In genomic region chr14:41374092-41374491, GRCh38 we compare ENCODE assay signal across 30 cellular contexts.
DNase-seq lines count a peak whose midpoint lies in the region; ATAC-seq, FAIRE-seq and TF ChIP-seq lines count a peak whose summit lies in the region.
"Had no signal": no experiment of that assay in that cellular context is flagged by ENCODE, and none has a peak within 500 bp of the region (broad histone marks: within the 10 kb centered on the region; RNA-seq: fewer than 3 reads in every experiment).

No MANE protein-coding gene starts in this region.

- no peak overlapping the region for H2AFZ ChIP-seq in HepG2 (ENCODE audit: low read length)
- peak overlapping the region; percentile 80 for H2AFZ ChIP-seq in SU-DHL-6 (ENCODE audit: low read depth, low read length, severe bottlenecking)

- H3K9me2 ChIP-seq in SU-DHL-6 (replicated peaks; ENCODE audit: insufficient read depth, low read length): no peaks in the 10 kb centered on the region

- no peak overlapping the region for H3K4me2 ChIP-seq in HepG2 (ENCODE audit: low read depth, low read length)
- no peak overlapping the region for H3K4me2 ChIP-seq in SU-DHL-6 (ENCODE audit: low read depth, low read length, poor library complexity, severe bottlenecking)
- H3K4me2 ChIP-seq: A549; BLaER1; BLaER1 treated with 17β-estradiol and CSF1 and Interleukin-3, amounts not matched to agents 10 nM and 100 nM had no signal

- 9% methylated on average over 4 of the region's 4 CpGs for WGBS in HepG2 (ENCODE audit: low lambda C conversion rate)
- WGBS in right lobe of liver (ENCODE audit: insufficient coverage, low coverage, low lambda C conversion rate, missing lambda C conversion rate): 54% methylated on average over 4 of the region's 4 CpGs

- no peaks in the 10 kb centered on the region for H3K36me3 ChIP-seq in HepG2 (replicated peaks in 1 of 2; ENCODE audit: control insufficient read depth in 1 of 2, insufficient read depth in 2 of 2, low read length in 2 of 2)
- no peaks in the 10 kb centered on the region for H3K36me3 ChIP-seq in right lobe of liver
- no peaks in the 10 kb centered on the region for H3K36me3 ChIP-seq in SU-DHL-6 (ENCODE audit: low read length)
- H3K36me3 ChIP-seq: BE2C; BLaER1; BLaER1 treated with 17β-estradiol and CSF1 and Interleukin-3, amounts not matched to agents 10 nM and 100 nM had no signal

- no peaks in the 10 kb centered on the region for H3F3A ChIP-seq in SU-DHL-6 (ENCODE audit: insufficient read depth)

- H3K4me1 ChIP-seq in HepG2 (ENCODE audit: insufficient read depth, low read length) (no peaks in the 10 kb centered on the region), right lobe of liver (no peaks in the 10 kb centered on the region)
- H3K4me1 ChIP-seq: A549, BE2C, BLaER1, Caco-2 had no signal

- H3K27ac ChIP-seq in HepG2 (ENCODE audit: extremely low read length, insufficient read depth, low read length) (no peak overlapping the region), right lobe of liver (no peak overlapping the region), SU-DHL-6 (ENCODE audit: low read depth, low read length) (no peak overlapping the region)
- H3K27ac ChIP-seq: 22Rv1; A549; BLaER1; BLaER1 treated with 17β-estradiol and CSF1 and Interleukin-3, amounts not matched to agents 10 nM and 100 nM; C4-2B had no signal

- TF ChIP-seq RAD21 in HepG2 (CRISPR knock-in tag; IDR thresholded peaks at IDR 0.05): no peak

- TF ChIP-seq EP300 in HepG2 (IDR thresholded peaks at IDR 0.05; ENCODE audit: low read depth in 2 of 2, low read length in 2 of 2) (no peak), HepG2 (CRISPR knock-in tag; IDR thresholded peaks at IDR 0.05; ENCODE audit: borderline replicate concordance) (no peak)

- ATAC-seq in HepG2: no peak
- ATAC-seq in right lobe of liver: no peak
- ATAC-seq: A549; CD8-positive, alpha-beta T cell had no signal

- H3K27me3 ChIP-seq in HepG2 (ENCODE audit: control insufficient read depth in 1 of 2, insufficient read depth in 2 of 2, low read length in 2 of 2): no peaks in the 10 kb centered on the region
- no peaks in the 10 kb centered on the region for H3K27me3 ChIP-seq in right lobe of liver
- H3K27me3 ChIP-seq in SU-DHL-6 (ENCODE audit: low read length): no peaks in the 10 kb centered on the region
- H3K27me3 ChIP-seq: BE2C; BLaER1; BLaER1 treated with 17β-estradiol and CSF1 and Interleukin-3, amounts not matched to agents 10 nM and 100 nM had no signal

- H3K9me3 ChIP-seq in HepG2 (ENCODE audit: low read length): peaks cover 53% of the 10 kb centered on the region
- no peaks in the 10 kb centered on the region for H3K9me3 ChIP-seq in right lobe of liver
- no peaks in the 10 kb centered on the region for H3K9me3 ChIP-seq in SU-DHL-6 (ENCODE audit: insufficient read depth, low read length)
- H3K9me3 ChIP-seq: A549; BE2C; BLaER1; BLaER1 treated with 17β-estradiol and CSF1 and Interleukin-3, amounts not matched to agents 10 nM and 100 nM; Caco-2 had no signal

- BruUV-seq in HepG2 (replicated peaks; lab: Mats Ljungman, UMichigan): no TSS peak

- in situ Hi-C loops in HepG2 (cut with HindIII; ENCODE audit: extremely low pct_ligation_motif_present, low pct_unique_long_range_greater_than_20kb): no loop called here

- CTCF ChIA-PET in HepG2 (lab: Yijun Ruan, JAX; ENCODE audit: low intra/inter-chr PET ratio, low total read pairs): no interaction called here

- no peaks in the 10 kb centered on the region for H4K20me1 ChIP-seq in HepG2 (ENCODE audit: insufficient read depth, low read length)
- no peaks in the 10 kb centered on the region for H4K20me1 ChIP-seq in SU-DHL-6 (ENCODE audit: low read depth, low read length)
- H4K20me1 ChIP-seq: BLaER1; BLaER1 treated with 17β-estradiol and CSF1 and Interleukin-3, amounts not matched to agents 10 nM and 100 nM had no signal

- POLR2A ChIA-PET in HepG2 (lab: Yijun Ruan, JAX): no interaction called here

- DNase-seq in HepG2 (ENCODE audit: low spot score): no peak
- no peak for DNase-seq in right lobe of liver
- no peak for DNase-seq in DMS153 treated with DMSO at 0.1 percent for 48 hours (lab: John Stamatoyannopoulos, UW; ENCODE audit: unreplicated experiment)
- DNase-seq: 8988T; ACHN; AML-193; BE2C; C1 segment of cervical spinal cord; Caco-2; Calu3; CD4-positive, alpha-beta memory T cell; CD4-positive, alpha-beta T cell; CD4-positive, CD25-positive, alpha-beta regulatory T cell; CD8-positive, alpha-beta memory T cell; CD8-positive, alpha-beta T cell; COR-L47; DMS 273 treated with DMSO at 0.1 percent for 48 hours; DMS153; DMS53; DMS79; DMS79 treated with DMSO at 0.1 percent for 48 hours; DND-41; EL had no signal

- H3K4me3 ChIP-seq in HepG2 (replicated peaks in 1 of 3; ENCODE audit: insufficient read depth in 1 of 3, low read depth in 2 of 3, low read length in 3 of 3) (no peak overlapping the region), right lobe of liver (no peak overlapping the region), SU-DHL-6 (ENCODE audit: insufficient read depth, low read length, poor library complexity, severe bottlenecking) (no peak overlapping the region)
- H3K4me3 ChIP-seq: A549; BLaER1; BLaER1 treated with 17β-estradiol and CSF1 and Interleukin-3, amounts not matched to agents 10 nM and 100 nM had no signal

- H3K9ac ChIP-seq in HepG2 (ENCODE audit: insufficient read depth, low read depth, low read length) (no peak overlapping the region), SU-DHL-6 (ENCODE audit: low read length) (no peak overlapping the region)
- H3K9ac ChIP-seq: BLaER1; BLaER1 treated with 17β-estradiol and CSF1 and Interleukin-3, amounts not matched to agents 10 nM and 100 nM had no signal

- intact Hi-C loops in HepG2 (cut with micrococcal nuclease; ENCODE audit: unreplicated experiment) (no loop called here), right lobe of liver (cut with DNase I) (no loop called here)

- no peaks in the 10 kb centered on the region for H3K79me2 ChIP-seq in HepG2 (ENCODE audit: insufficient read depth, low read length)
- no peaks in the 10 kb centered on the region for H3K79me2 ChIP-seq in SU-DHL-6 (ENCODE audit: insufficient read depth, low read length)

- TF ChIP-seq CTCF in HepG2 (CRISPR knock-in tag; IDR thresholded peaks at IDR 0.05): no peak
- no peak for TF ChIP-seq CTCF in right lobe of liver (IDR thresholded peaks at IDR 0.05)
- TF ChIP-seq CTCF in SU-DHL-6 (IDR thresholded peaks at IDR 0.05; ENCODE audit: insufficient read depth, low read length, poor library complexity, severe bottlenecking): no peak

- TF ChIP-seq POLR2A in HepG2 (IDR thresholded peaks at IDR 0.05; ENCODE audit: insufficient read depth in 1 of 2, low read depth in 2 of 2, low read length in 2 of 2) (no peak), right lobe of liver (IDR thresholded peaks at IDR 0.05) (no peak)

- FAIRE-seq in HepG2 (lab: Jason Lieb, UNC): no peak
- FAIRE-seq: A549, D721Med had no signal

TF ChIP-seq in HepG2, 621 proteins besides CTCF, POLR2A, EP300 and RAD21 (continues in another document):
- TF ChIP-seq ZBED4 (CRISPR knock-in tag; IDR thresholded peaks at IDR 0.05; ENCODE audit: borderline replicate concordance): no peak
- TF ChIP-seq PAXIP1 (CRISPR knock-in tag; conservative IDR thresholded peaks at IDR 0.05): no peak
- no peak for TF ChIP-seq ZNF256 (CRISPR knock-in tag; conservative IDR thresholded peaks at IDR 0.05)
- TF ChIP-seq ATF7 (IDR thresholded peaks at IDR 0.05): peak; percentile 98
- TF ChIP-seq ATF7 (CRISPR knock-in tag; IDR thresholded peaks at IDR 0.05): no peak
